Comparison of ENCODE assay signal across 1 cellular context in genomic region chr6:28960846-28961500, GRCh38.
TF ChIP-seq lines count a peak whose summit lies in the region.

No MANE protein-coding gene starts in this region.

TF ChIP-seq in HepG2, 621 proteins besides CTCF, POLR2A, EP300 and RAD21:
- TF ChIP-seq BRF2 (CRISPR knock-in tag; IDR thresholded peaks at IDR 0.05) = no peak
- TF ChIP-seq NFE2L2 (IDR thresholded peaks at IDR 0.05; ENCODE audit: low read length) = peak; percentile 25; the same call in 1 of the 2 replicates
- no peak for TF ChIP-seq MTF1 (CRISPR knock-in tag; IDR thresholded peaks at IDR 0.05)
- TF ChIP-seq NFE2 (CRISPR knock-in tag; IDR thresholded peaks at IDR 0.05) = 0 out of 2 replicates have a peak, but pooled peaks have one; percentile 21
- no peak for TF ChIP-seq ZNF367 (CRISPR knock-in tag; IDR thresholded peaks at IDR 0.05; ENCODE audit: borderline replicate concordance)
- TF ChIP-seq HMGXB3 (CRISPR knock-in tag; IDR thresholded peaks at IDR 0.05; ENCODE audit: borderline replicate concordance) = no peak
- no peak for TF ChIP-seq MED8 (CRISPR knock-in tag; IDR thresholded peaks at IDR 0.05; ENCODE audit: insufficient replicate concordance)
- no peak for TF ChIP-seq JARID2 (CRISPR knock-in tag; IDR thresholded peaks at IDR 0.05; ENCODE audit: insufficient replicate concordance)
- TF ChIP-seq ZNF362 (CRISPR knock-in tag; IDR thresholded peaks at IDR 0.05; ENCODE audit: borderline replicate concordance) = no peak
